In genomic region chr3:13068269-13069010, GRCh38 we compare ENCODE assay signal across 17 cellular contexts. TPM values are rescaled to one million over a fixed set of nuclear protein-coding genes. Genes with fewer than 3 reads are reported as not detected.
A peak's percentile ranks its signal among the peaks of the same experiment; 100 is the strongest.
DNase-seq lines count a peak whose midpoint lies in the region; TF ChIP-seq lines count a peak whose summit lies in the region.
"Had no signal": no experiment of that assay in that cellular context is flagged by ENCODE, and none has a peak within 500 bp of the region (broad histone marks: within the 10 kb centered on the region; RNA-seq: fewer than 3 reads in every experiment).

No MANE protein-coding gene starts in this region.

- H3F3A ChIP-seq in neural progenitor cell (ENCODE audit: low read depth) = peaks cover 9% of the 10 kb centered on the region

- H2AFZ ChIP-seq in neural progenitor cell (replicated peaks) = no peak overlapping the region
- H2AFZ ChIP-seq: hepatocyte had no signal

- H3K4me3 Mint-ChIP-seq in T-helper 2 cell treated with Interferon-gamma antibody and Interleukin-4, amounts not matched to agents 5 μg/mL and 100 μg/mL, for 36 hours = no peak overlapping the region
- H3K4me3 Mint-ChIP-seq in HFFc6 (no peak overlapping the region), neural progenitor cell (peak overlapping the region; percentile 66)
- H3K4me3 Mint-ChIP-seq in activated T-helper 2 cell treated with anti-CD3 and anti-CD28 coated beads, Interferon-gamma antibody, Interleukin-2, Interleukin-4, amounts not matched to agents 10 μg/mL and 5 μg/mL and 100 μg/mL, durations not matched to agents 14 hours and 24 hours and 36 hours (ENCODE audit: low read depth) = no peak overlapping the region

- no peak overlapping the region for H3K9ac ChIP-seq in neural progenitor cell

- H3K4me3 ChIP-seq in neural progenitor cell (no peak overlapping the region), BE2C (ENCODE audit: low read depth, low read length) (no peak overlapping the region)
- H3K4me3 ChIP-seq: hepatocyte, SJCRH30 had no signal

- H3K4me2 ChIP-seq in neural progenitor cell = no peak overlapping the region
- H3K4me2 ChIP-seq: hepatocyte had no signal

- H3K36me3 ChIP-seq in neural progenitor cell (no peaks in the 10 kb centered on the region), BE2C (no peaks in the 10 kb centered on the region)
- H3K36me3 ChIP-seq: SJCRH30 had no signal

- peak overlapping the region; percentile 88 for H3K27ac Mint-ChIP-seq in T-helper 2 cell treated with Interferon-gamma antibody and Interleukin-4, amounts not matched to agents 5 μg/mL and 100 μg/mL, for 36 hours
- H3K27ac Mint-ChIP-seq in HFFc6 (no peak overlapping the region), neural progenitor cell (peak overlapping the region; percentile 87)
- H3K27ac Mint-ChIP-seq in activated T-helper 2 cell treated with anti-CD3 and anti-CD28 coated beads, Interferon-gamma antibody, Interleukin-2, Interleukin-4, amounts not matched to agents 10 μg/mL and 5 μg/mL and 100 μg/mL, durations not matched to agents 14 hours and 24 hours and 36 hours = peak overlapping the region; percentile 47

- H3K9me3 Mint-ChIP-seq in T-helper 2 cell treated with Interferon-gamma antibody and Interleukin-4, amounts not matched to agents 5 μg/mL and 100 μg/mL, for 36 hours = no peaks in the 10 kb centered on the region
- H3K9me3 Mint-ChIP-seq in HFFc6 (no peaks in the 10 kb centered on the region), neural progenitor cell (no peaks in the 10 kb centered on the region)
- no peaks in the 10 kb centered on the region for H3K9me3 Mint-ChIP-seq in activated T-helper 2 cell treated with anti-CD3 and anti-CD28 coated beads, Interferon-gamma antibody, Interleukin-2, Interleukin-4, amounts not matched to agents 10 μg/mL and 5 μg/mL and 100 μg/mL, durations not matched to agents 14 hours and 24 hours and 36 hours

- H3K4me1 Mint-ChIP-seq in T-helper 2 cell treated with Interferon-gamma antibody and Interleukin-4, amounts not matched to agents 5 μg/mL and 100 μg/mL, for 36 hours (ENCODE audit: low read depth) = peaks cover 36% of the 10 kb centered on the region
- H3K4me1 Mint-ChIP-seq in HFFc6 (ENCODE audit: low read depth) (peaks cover under 1% of the 10 kb centered on the region; the same call in 1 of the 2 replicates), neural progenitor cell (peaks cover 36% of the 10 kb centered on the region)
- peaks cover 41% of the 10 kb centered on the region for H3K4me1 Mint-ChIP-seq in activated T-helper 2 cell treated with anti-CD3 and anti-CD28 coated beads, Interferon-gamma antibody, Interleukin-2, Interleukin-4, amounts not matched to agents 10 μg/mL and 5 μg/mL and 100 μg/mL, durations not matched to agents 14 hours and 24 hours and 36 hours (ENCODE audit: low read depth)

- no peak overlapping the region for H3K27ac ChIP-seq in neural progenitor cell
- H3K27ac ChIP-seq: hepatocyte, SJCRH30 had no signal

- no peaks in the 10 kb centered on the region for H3K9me3 ChIP-seq in neural progenitor cell (ENCODE audit: low read depth)
- no peaks in the 10 kb centered on the region for H3K9me3 ChIP-seq in BE2C
- H3K9me3 ChIP-seq: SJCRH30 had no signal

- intact Hi-C loops in activated T-helper 2 cell treated with anti-CD3 and anti-CD28 coated beads, Interferon-gamma antibody, Interleukin-2, Interleukin-4, amounts not matched to agents 10 μg/mL and 5 μg/mL and 100 μg/mL, durations not matched to agents 14 hours and 24 hours and 36 hours (cut with micrococcal nuclease) = loop anchor here (1.0 kb wide), 1 partner anchor 56 kb away; no protein-coding TSS in a partner anchor

- H4K20me1 ChIP-seq in neural progenitor cell (ENCODE audit: low read depth) = no peaks in the 10 kb centered on the region

- no peaks in the 10 kb centered on the region for H3K79me2 ChIP-seq in neural progenitor cell (ENCODE audit: low read depth)
- H3K79me2 ChIP-seq: hepatocyte had no signal

- H3K27me3 Mint-ChIP-seq in T-helper 2 cell treated with Interferon-gamma antibody and Interleukin-4, amounts not matched to agents 5 μg/mL and 100 μg/mL, for 36 hours (ENCODE audit: low read depth) = no peaks in the 10 kb centered on the region
- H3K27me3 Mint-ChIP-seq in HFFc6 (ENCODE audit: insufficient read depth) = peaks cover 14% of the 10 kb centered on the region
- no peaks in the 10 kb centered on the region for H3K27me3 Mint-ChIP-seq in activated T-helper 2 cell treated with anti-CD3 and anti-CD28 coated beads, Interferon-gamma antibody, Interleukin-2, Interleukin-4, amounts not matched to agents 10 μg/mL and 5 μg/mL and 100 μg/mL, durations not matched to agents 14 hours and 24 hours and 36 hours (ENCODE audit: low read depth)
- peaks cover 16% of the 10 kb centered on the region for H3K27me3 Mint-ChIP-seq in neural progenitor cell (ENCODE audit: insufficient read depth, low read depth)

- H3K36me3 Mint-ChIP-seq in T-helper 2 cell treated with Interferon-gamma antibody and Interleukin-4, amounts not matched to agents 5 μg/mL and 100 μg/mL, for 36 hours (ENCODE audit: low read depth) = peaks cover 7% of the 10 kb centered on the region
- no peaks in the 10 kb centered on the region for H3K36me3 Mint-ChIP-seq in HFFc6 (ENCODE audit: low read depth)
- no peaks in the 10 kb centered on the region for H3K36me3 Mint-ChIP-seq in activated T-helper 2 cell treated with anti-CD3 and anti-CD28 coated beads, Interferon-gamma antibody, Interleukin-2, Interleukin-4, amounts not matched to agents 10 μg/mL and 5 μg/mL and 100 μg/mL, durations not matched to agents 14 hours and 24 hours and 36 hours (ENCODE audit: low read depth)
- no peaks in the 10 kb centered on the region for H3K36me3 Mint-ChIP-seq in neural progenitor cell

- H3K4me1 ChIP-seq in neural progenitor cell = peaks cover 19% of the 10 kb centered on the region
- H3K4me1 ChIP-seq in BE2C = no peaks in the 10 kb centered on the region
- H3K4me1 ChIP-seq: SJCRH30 had no signal

- H3K27me3 ChIP-seq in neural progenitor cell = peaks cover 19% of the 10 kb centered on the region
- H3K27me3 ChIP-seq in BE2C = peaks cover under 1% of the 10 kb centered on the region; the same call in 1 of the 2 replicates

- no peak for DNase-seq in T-helper 2 cell treated with Interferon-gamma antibody and Interleukin-4, amounts not matched to agents 5 μg/mL and 100 μg/mL, for 36 hours (ENCODE audit: low spot score)
- DNase-seq in T-helper 2 cell (no peak), HFFc6 (no peak), neural progenitor cell (ENCODE audit: low spot score) (no peak), T1000 (lab: John Stamatoyannopoulos, UW) (no peak), BE2C (no peak)
- DNase-seq in activated T-helper 2 cell treated with anti-CD3 and anti-CD28 coated beads, Interferon-gamma antibody, Interleukin-2, Interleukin-4, amounts not matched to agents 10 μg/mL and 5 μg/mL and 100 μg/mL, durations not matched to agents 14 hours and 24 hours and 36 hours (ENCODE audit: low spot score) = no peak
- no peak for DNase-seq in stimulated activated CD4-positive, alpha-beta T cell treated with anti-CD3 and anti-CD28 coated beads, Interleukin-4, amount 100 ng/mL, for 24 hours
- DNase-seq: 8988T; COR-L47; dermis blood vessel endothelial cell; left cardiac atrium; NCI-H1048; NCI-H2171; SJCRH30; stimulated activated naive CD4-positive, alpha-beta T cell treated with Interleukin-2 at 50 U/mL for 16 hours had no signal

- TF ChIP-seq CTCF in HFFc6 (IDR thresholded peaks at IDR 0.05) (peak; percentile 14; the same call in 1 of the 2 replicates), neural progenitor cell (IDR thresholded peaks at IDR 0.05) (no peak), BE2C (IDR thresholded peaks at IDR 0.05; ENCODE audit: low read depth, low read length) (no peak)

RNA-seq across cellular contexts. Expression of gene IQSEC1, which starts 4.8 kb away (rescaled TPM):
- total RNA-seq in HFFc6 (2021; fragmentation: NEBNext Ultra II Directional; extraction: Animal tissue kit (Norgen Biotek cat#: 25700)) = 10 to 100 TPM; 21.1 to 25.1 (median 21.9) TPM
- total RNA-seq in activated T-helper 2 cell treated with anti-CD3 and anti-CD28 coated beads, Interferon-gamma antibody, Interleukin-2, Interleukin-4, amounts not matched to agents 10 μg/mL and 5 μg/mL and 100 μg/mL, durations not matched to agents 14 hours and 24 hours and 36 hours = 28.1 and 31.2 TPM in 2 replicates
- 8.9 and 19.7 TPM in 2 replicates for total RNA-seq in neural progenitor cell (ENCODE audit: low replicate concordance)
- 32.5 TPM for polyA plus RNA-seq in BE2C (2012; ENCODE audit: insufficient read depth, insufficient read length, low read depth)
